In genomic region chr2:32825291-32825712, GRCh38 we compare ENCODE assay signal across 14 cellular contexts.
A peak's percentile ranks its signal among the peaks of the same experiment; 100 is the strongest.
DNase-seq lines count a peak whose midpoint lies in the region; ATAC-seq, FAIRE-seq and TF ChIP-seq lines count a peak whose summit lies in the region.
"Had no signal": no experiment of that assay in that cellular context is flagged by ENCODE, and none has a peak within 500 bp of the region (broad histone marks: within the 10 kb centered on the region; RNA-seq: fewer than 3 reads in every experiment).

No MANE protein-coding gene starts in this region.

- H3K4me3 Mint-ChIP-seq in neural progenitor cell, result no peak overlapping the region

- H3K9ac ChIP-seq in neural progenitor cell, result no peak overlapping the region

- no peaks in the 10 kb centered on the region for H3K9me3 ChIP-seq in neural progenitor cell (ENCODE audit: low read depth)

- peaks cover 5% of the 10 kb centered on the region for H3K36me3 Mint-ChIP-seq in neural progenitor cell

- H3F3A ChIP-seq in neural progenitor cell (ENCODE audit: low read depth), result no peaks in the 10 kb centered on the region

- no peaks in the 10 kb centered on the region for H3K27me3 Mint-ChIP-seq in neural progenitor cell (ENCODE audit: insufficient read depth, low read depth)

- no peak overlapping the region for H3K4me2 ChIP-seq in neural progenitor cell

- H3K4me1 Mint-ChIP-seq in neural progenitor cell, result peaks cover 26% of the 10 kb centered on the region

- H3K27ac ChIP-seq in neural progenitor cell, result no peak overlapping the region
- H3K27ac ChIP-seq: lower lobe of right lung had no signal

- peak overlapping the region; percentile 6 for H3K27ac Mint-ChIP-seq in neural progenitor cell

- peaks cover 9% of the 10 kb centered on the region for H3K4me1 ChIP-seq in neural progenitor cell
- H3K4me1 ChIP-seq: lower lobe of right lung had no signal

- peak; percentile 7 for DNase-seq in ELR (ENCODE audit: low read depth)
- peak; percentile 17 for DNase-seq in RCC 7860 (ENCODE audit: low spot score)
- DNase-seq in fibroblast of the conjunctiva (ENCODE audit: low read depth), result peak; percentile 42
- no peak for DNase-seq in neural progenitor cell (ENCODE audit: low spot score)
- DNase-seq in NCI-H2081 (lab: John Stamatoyannopoulos, UW), result no peak
- no peak for DNase-seq in activated T-cell treated with anti-CD3 and anti-CD28 coated beads, Interleukin-2, amount 50 U/mL, for 48 hours
- DNase-seq in CD1c-positive myeloid dendritic cell (ENCODE audit: extremely low spot score), result no peak
- DNase-seq: activated CD8-positive, alpha-beta memory T cell treated with anti-CD3 and anti-CD28 coated beads, Interleukin-2, amount 50 U/mL, for 48 hours; cortex of kidney; DMS153; lower lobe of right lung; SHP77 had no signal

- no peaks in the 10 kb centered on the region for H4K20me1 ChIP-seq in neural progenitor cell (ENCODE audit: low read depth)

- no peaks in the 10 kb centered on the region for H3K27me3 ChIP-seq in neural progenitor cell
- H3K27me3 ChIP-seq: tibial nerve had no signal

- TF ChIP-seq CTCF in neural progenitor cell (IDR thresholded peaks at IDR 0.05), result no peak

- no peak for ATAC-seq in HG03342 (IDR thresholded peaks at IDR 0.05; ENCODE audit: unreplicated experiment)
- ATAC-seq: lower lobe of right lung had no signal

- H3K4me3 ChIP-seq in neural progenitor cell, result no peak overlapping the region
- H3K4me3 ChIP-seq: lower lobe of right lung, tibial nerve had no signal

- no peaks in the 10 kb centered on the region for H3K79me2 ChIP-seq in neural progenitor cell (ENCODE audit: low read depth)

- H2AFZ ChIP-seq in neural progenitor cell (replicated peaks), result no peak overlapping the region

- H3K36me3 ChIP-seq in neural progenitor cell, result no peaks in the 10 kb centered on the region
- H3K36me3 ChIP-seq: tibial nerve had no signal

- FAIRE-seq in RCC 7860 (lab: Jason Lieb, UNC), result no peak

- H3K9me3 Mint-ChIP-seq in neural progenitor cell, result peaks cover 14% of the 10 kb centered on the region

Comparison
In these comparisons a context has a peak if more than half of its experiments do, and no peak if none do; other contexts are left out.
1. DNase-seq: peak in ELR (single experiment), RCC 7860 (single experiment) and fibroblast of the conjunctiva (single experiment); none in neural progenitor cell (single experiment), NCI-H2081 (0 of 2), activated T-cell treated with anti-CD3 and anti-CD28 coated beads, Interleukin-2, amount 50 U/mL, for 48 hours (0 of 2) and CD1c-positive myeloid dendritic cell (single experiment).